In the genomic region with DNA sequence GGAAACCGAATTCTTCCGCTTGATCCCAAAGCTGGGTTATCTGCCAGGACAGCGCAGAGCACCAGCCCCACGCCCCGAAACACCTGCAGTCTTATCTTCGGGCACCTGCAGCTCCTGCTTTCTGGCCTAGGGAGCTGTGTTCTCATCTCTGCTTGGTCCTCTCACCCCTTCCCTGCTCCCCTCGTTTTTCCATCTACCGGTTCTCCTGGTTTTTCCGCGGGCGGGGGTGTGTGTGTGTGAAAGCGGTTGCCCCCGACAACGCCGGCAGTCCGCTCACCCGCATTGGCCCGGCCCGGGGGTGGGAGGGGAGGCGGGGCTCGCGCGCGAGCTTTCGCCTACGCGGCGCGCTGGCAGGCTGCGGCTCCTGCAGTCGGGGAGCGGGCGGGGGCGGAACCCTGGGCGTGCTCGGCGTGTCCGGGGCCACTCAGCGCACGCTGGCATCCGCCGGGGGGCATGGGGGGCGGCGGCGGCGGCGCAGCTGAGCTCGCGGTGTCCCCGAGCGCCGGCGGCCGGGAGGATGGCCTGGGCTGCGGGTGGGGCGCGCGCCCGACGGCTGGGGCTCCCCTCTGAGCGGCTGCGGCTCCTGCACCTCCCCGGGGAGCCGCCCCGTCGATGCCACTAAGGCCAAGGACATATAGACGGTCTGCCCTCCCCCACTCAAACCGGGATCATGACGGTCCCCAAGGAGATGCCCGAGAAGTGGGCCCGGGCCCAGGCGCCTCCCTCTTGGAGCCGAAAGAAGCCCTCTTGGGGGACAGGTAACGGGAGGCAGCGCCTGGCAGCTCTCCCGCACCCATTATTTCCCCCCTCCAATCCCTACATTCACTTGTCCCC, we compare ENCODE assay signal across 9 cellular contexts.
DNase-seq lines count a peak whose midpoint lies in the region; ATAC-seq and TF ChIP-seq lines count a peak whose summit lies in the region.
"Had no signal": no experiment of that assay in that cellular context is flagged by ENCODE, and none has a peak within 500 bp of the region (broad histone marks: within the 10 kb centered on the region; RNA-seq: fewer than 3 reads in every experiment).

No MANE protein-coding gene starts in this region.

- H3K36me3 ChIP-seq in stomach smooth muscle (ENCODE audit: control insufficient read depth in 2 of 2, insufficient read depth in 2 of 2, low read length in 2 of 2), result peaks cover 17 to 27% of the 10 kb centered on the region in 2 donors

- H3K4me3 ChIP-seq in stomach smooth muscle (ENCODE audit: low read length in 2 of 2), result peak overlapping the region; percentile 77 to 91
- H3K4me3 ChIP-seq: SJSA1 had no signal

- H3K27ac ChIP-seq in RWPE1 (peak overlapping the region; percentile 99), stomach smooth muscle (ENCODE audit: low read length) (peak overlapping the region; percentile 96)
- H3K27ac ChIP-seq: SJSA1 had no signal

- H3K9me3 ChIP-seq in stomach smooth muscle (ENCODE audit: control insufficient read depth in 2 of 2, low read length in 2 of 2), result no peaks in the 10 kb centered on the region
- H3K9me3 ChIP-seq: SJSA1 had no signal

- DNase-seq in DMS53 (lab: John Stamatoyannopoulos, UW), result peak; percentile 86
- DNase-seq in RWPE1 (ENCODE audit: low spot score), result peak; percentile 63
- DNase-seq in activated naive CD4-positive, alpha-beta T cell treated with Interleukin-2 at 50 U/mL for 16 hours, result peak; percentile 91
- DNase-seq in foreskin melanocyte, result peak; percentile 51
- peak in 55 of 56 donors; percentile 28 to 93 (median 76) for DNase-seq in nucleus accumbens (lab: John Stamatoyannopoulos, UW)

- no peaks in the 10 kb centered on the region for H3K27me3 ChIP-seq in stomach smooth muscle (ENCODE audit: control insufficient read depth in 1 of 2, insufficient read depth in 2 of 2, low read length in 2 of 2)
- H3K27me3 ChIP-seq: SJSA1 had no signal

- ATAC-seq in HG03039 (IDR thresholded peaks at IDR 0.05; ENCODE audit: unreplicated experiment), result peak; percentile 41
- ATAC-seq in HG02970 (IDR thresholded peaks at IDR 0.05; ENCODE audit: low FRiP score, unreplicated experiment), result no peak

- POLR2A ChIA-PET in RWPE1 (lab: Yijun Ruan, JAX; ENCODE audit: low non-redundant PET), result no interaction called here

- no peak for TF ChIP-seq CTCF in RWPE1 (conservative IDR thresholded peaks at IDR 0.05; ENCODE audit: low read depth)

- H3K4me1 ChIP-seq in stomach smooth muscle (ENCODE audit: control insufficient read depth, insufficient read depth, low read length), result peaks cover 42% of the 10 kb centered on the region

- CTCF ChIA-PET in RWPE1 (lab: Yijun Ruan, JAX), result interaction anchor here (0.6 to 1.3 kb wide), 3 partner anchors 51 to 603 kb away, joined by 3 to 6 read pairs (median 4); no protein-coding TSS in a partner anchor

- H3K9ac ChIP-seq in stomach smooth muscle (ENCODE audit: low read length in 2 of 2), result peak overlapping the region; percentile 46 to 74
